In genomic region chr4:99653921-99654890, GRCh38 we compare ENCODE assay signal across 32 cellular contexts. TPM values are rescaled to one million over a fixed set of nuclear protein-coding genes. Genes with fewer than 3 reads are reported as not detected.
DNase-seq lines count a peak whose midpoint lies in the region; ATAC-seq and TF ChIP-seq lines count a peak whose summit lies in the region.
"Had no signal": no experiment of that assay in that cellular context is flagged by ENCODE, and none has a peak within 500 bp of the region (broad histone marks: within the 10 kb centered on the region; RNA-seq: fewer than 3 reads in every experiment).

No MANE protein-coding gene starts in this region.

- DNase-seq in CD14-positive monocyte (ENCODE audit: low spot score), result peak; percentile 42
- DNase-seq in Karpas-422, result no peak
- DNase-seq in dermis blood vessel endothelial cell, result peak; percentile 4
- DNase-seq in gastrocnemius medialis, result peak in 1 of 2 donors; percentile 59
- DNase-seq in endothelial cell (ENCODE audit: low spot score), result no peak
- DNase-seq: activated CD4-positive, alpha-beta T cell treated with anti-CD3 and anti-CD28 coated beads for 48 hours; activated naive CD4-positive, alpha-beta T cell treated with Interleukin-2 at 50 U/mL for 16 hours; activated T-cell treated with anti-CD3 and anti-CD28 coated beads, Interleukin-2, amount 50 U/mL, for 48 hours; amniotic stem cell; colonic mucosa; DMS 273 treated with DMSO at 0.1 percent for 48 hours; esophagus squamous epithelium; GF-D8; GOT3; NCI-H1694; NCI-H2171; NCI-H524 treated with DMSO at 0.1 percent for 48 hours; NK-92 treated with Interleukin-12 subunit alpha and Interleukin-12 subunit beta, amount 100 ng/mL, for 24 hours; nucleus accumbens; small intestine; stimulated activated CD4-positive, alpha-beta T cell treated with anti-CD3 and anti-CD28 coated beads, Interleukin-2, amount 100 ng/mL, for 24 hours had no signal

- H2AFZ ChIP-seq in Karpas-422 (ENCODE audit: low read length), result no peak overlapping the region

- H3K4me3 ChIP-seq in Karpas-422 (ENCODE audit: low read length) (peak overlapping the region; percentile 65; the same call in 1 of the 2 replicates), gastrocnemius medialis (peak overlapping the region; percentile 62 to 75 (median 62))
- H3K4me3 ChIP-seq: breast epithelium, colonic mucosa, esophagus squamous epithelium, lung, vagina had no signal

- peak overlapping the region; percentile 64 for H3K4me2 ChIP-seq in Karpas-422 (ENCODE audit: low read depth, low read length, poor library complexity, severe bottlenecking)

- H3K9me2 ChIP-seq in Karpas-422 (replicated peaks; ENCODE audit: insufficient read depth, low read length), result no peaks in the 10 kb centered on the region

- no peak overlapping the region for H3K4me3 Mint-ChIP-seq in CD14-positive monocyte
- no peak overlapping the region for H3K4me3 Mint-ChIP-seq in endothelial cell (ENCODE audit: unreplicated experiment)
- H3K4me3 Mint-ChIP-seq: CD4-positive, alpha-beta memory T cell had no signal

- H3K9me3 Mint-ChIP-seq in CD14-positive monocyte (peaks cover 23 to 43% (median 34%) of the 10 kb centered on the region in 7 donors), endothelial cell (ENCODE audit: unreplicated experiment) (no peaks in the 10 kb centered on the region)
- H3K9me3 Mint-ChIP-seq: CD4-positive, alpha-beta memory T cell had no signal

- ATAC-seq in gastrocnemius medialis, result peak; percentile 5 to 16
- no peak for ATAC-seq in HG02885 (IDR thresholded peaks at IDR 0.05; ENCODE audit: poor library complexity, unreplicated experiment)
- ATAC-seq in HG02852 (IDR thresholded peaks at IDR 0.05; ENCODE audit: unreplicated experiment), result no peak
- ATAC-seq in HG03571 (IDR thresholded peaks at IDR 0.05; ENCODE audit: unreplicated experiment), result no peak

- H3K79me2 ChIP-seq in Karpas-422 (ENCODE audit: low read length), result no peaks in the 10 kb centered on the region

- in situ Hi-C loops in gastrocnemius medialis (cut with MboI; ENCODE audit: low sequenced_read_pairs in 4 of 4), result loop anchor here in 2 of 4 donors (10.0 kb wide), 2 partner anchors 89 to 151 kb away; partner anchors contain the start of gene TRMT10A (in 2 of the 2)

- H3K4me1 Mint-ChIP-seq in CD14-positive monocyte (no peaks in the 10 kb centered on the region), endothelial cell (ENCODE audit: unreplicated experiment) (no peaks in the 10 kb centered on the region)
- H3K4me1 Mint-ChIP-seq: CD4-positive, alpha-beta memory T cell had no signal

- intact Hi-C loops in CD14-positive monocyte (cut with micrococcal nuclease), result no loop called here
- intact Hi-C loops in gastrocnemius medialis (cut with DNase I; ENCODE audit: low total_unique reads), result loop anchor here (5.0 to 10.0 kb wide), 6 partner anchors 92 to 719 kb away; partner anchors contain the start of genes ADH1B, H2AZ1 and TRMT10A

- H3K36me3 ChIP-seq in Karpas-422 (ENCODE audit: insufficient read depth, low read length), result no peaks in the 10 kb centered on the region
- H3K36me3 ChIP-seq in gastrocnemius medialis, result no peaks in the 10 kb centered on the region
- H3K36me3 ChIP-seq: breast epithelium, colonic mucosa, esophagus squamous epithelium, vagina had no signal

- H3K9me3 ChIP-seq in Karpas-422 (ENCODE audit: low read length) (no peaks in the 10 kb centered on the region), gastrocnemius medialis (no peaks in the 10 kb centered on the region)
- H3K9me3 ChIP-seq: breast epithelium, colonic mucosa, esophagus squamous epithelium, vagina had no signal

- no peak for TF ChIP-seq CTCF in CD14-positive monocyte (IDR thresholded peaks at IDR 0.05)
- no peak for TF ChIP-seq CTCF in gastrocnemius medialis (IDR thresholded peaks at IDR 0.05 in 4 of 5, conservative IDR thresholded peaks at IDR 0.05 in 1 of 5)
- TF ChIP-seq CTCF in endothelial cell (IDR thresholded peaks at IDR 0.05; ENCODE audit: unreplicated experiment), result no peak

- peak; percentile 20 to 53 for TF ChIP-seq POLR2A in gastrocnemius medialis (IDR thresholded peaks at IDR 0.05)

- H3K36me3 Mint-ChIP-seq in CD14-positive monocyte, result no peaks in the 10 kb centered on the region
- H3K36me3 Mint-ChIP-seq in endothelial cell (ENCODE audit: low read depth, unreplicated experiment), result no peaks in the 10 kb centered on the region
- H3K36me3 Mint-ChIP-seq: CD4-positive, alpha-beta memory T cell had no signal

- H3K27ac Mint-ChIP-seq in CD14-positive monocyte, result no peak overlapping the region
- H3K27ac Mint-ChIP-seq in endothelial cell (ENCODE audit: unreplicated experiment), result no peak overlapping the region

- H3K27ac ChIP-seq in Karpas-422 (ENCODE audit: low read length) (no peak overlapping the region; the same call in 1 of the 2 replicates), gastrocnemius medialis (peak overlapping the region; percentile 94 to 99 (median 98))
- H3K27ac ChIP-seq: breast epithelium, colonic mucosa, vagina, VCaP had no signal

- no peaks in the 10 kb centered on the region for H4K20me1 ChIP-seq in Karpas-422 (ENCODE audit: insufficient read depth, low read depth, low read length)

- H3K27me3 Mint-ChIP-seq in CD14-positive monocyte (ENCODE audit: low read depth in 3 of 3) (peaks cover 0 to 3% (median 2%) of the 10 kb centered on the region in 3 donors), endothelial cell (ENCODE audit: unreplicated experiment) (peaks cover 6% of the 10 kb centered on the region)

- H3K9ac ChIP-seq in Karpas-422 (ENCODE audit: low read length), result peak overlapping the region; percentile 71

- H3K4me1 ChIP-seq in Karpas-422 (ENCODE audit: low read length) (peaks cover 66% of the 10 kb centered on the region), gastrocnemius medialis (peaks cover 52 to 58% of the 10 kb centered on the region in 2 donors)
- H3K4me1 ChIP-seq: breast epithelium, colonic mucosa, vagina had no signal

- H3K27me3 ChIP-seq in Karpas-422 (ENCODE audit: low read length) (no peaks in the 10 kb centered on the region), gastrocnemius medialis (no peaks in the 10 kb centered on the region)
- H3K27me3 ChIP-seq: breast epithelium, colonic mucosa, vagina had no signal

RNA-seq across cellular contexts. Expression of gene C4orf54, which starts 3.4 kb away (rescaled TPM):
- not detected for polyA plus RNA-seq in CD14-positive monocyte
- total RNA-seq in Karpas-422 (2014; rRNA removed; shearing (Covaris generic); ENCODE audit: low replicate concordance), result 3.4 and 4.7 TPM in 2 replicates
- total RNA-seq in dermis blood vessel endothelial cell, result under 0.01 and 0.05 TPM in 2 replicates
- total RNA-seq in gastrocnemius medialis, result 10 to 100 TPM; 30.6 to 68.3 (median 43.6) TPM
- not detected for total RNA-seq in endothelial cell (ENCODE audit: unreplicated experiment)
- total RNA-seq: breast epithelium; CD4-positive, alpha-beta memory T cell; kidney epithelial cell; T-helper 2 cell treated with Interferon-gamma antibody and Interleukin-4, amounts not matched to agents 100 ng/mL and 5 ng/mL, for 36 hours; vagina had no signal
- polyA plus RNA-seq: AG04450; CD4-positive, alpha-beta memory T cell had no signal

Comparison
In these comparisons a context has a peak if more than half of its experiments do, and no peak if none do; other contexts are left out.
1. DNase-seq: peak in CD14-positive monocyte (single experiment) and dermis blood vessel endothelial cell (single experiment); none in Karpas-422 (single experiment) and endothelial cell (single experiment).
2. ATAC-seq: peak in gastrocnemius medialis (2 of 2); none in HG02885 (single experiment), HG02852 (single experiment) and HG03571 (single experiment).